1 cellular context compared by ENCODE assay signal in genomic region chr3:123270818-123271217, GRCh38.
A peak's percentile ranks its signal among the peaks of the same experiment; 100 is the strongest.
TF ChIP-seq lines count a peak whose summit lies in the region.

No MANE protein-coding gene starts in this region.

TF ChIP-seq in HepG2, 621 proteins besides CTCF, POLR2A, EP300 and RAD21 (continued from another document):
- TF ChIP-seq ZNF704 (CRISPR knock-in tag; IDR thresholded peaks at IDR 0.05; ENCODE audit: borderline replicate concordance) (no peak), ZGPAT (CRISPR knock-in tag; IDR thresholded peaks at IDR 0.05) (no peak), HMGXB3 (CRISPR knock-in tag; IDR thresholded peaks at IDR 0.05; ENCODE audit: borderline replicate concordance) (no peak), AGO2 (optimal IDR thresholded peaks at IDR 0.05; ENCODE audit: low read depth, low read length) (no peak), SETDB1 (CRISPR knock-in tag; IDR thresholded peaks at IDR 0.05; ENCODE audit: borderline replicate concordance) (no peak), GATAD2A (CRISPR knock-in tag; IDR thresholded peaks at IDR 0.05) (0 out of 2 replicates have a peak, but pooled peaks have one; percentile 18), ZNF615 (CRISPR knock-in tag; IDR thresholded peaks at IDR 0.05; ENCODE audit: borderline replicate concordance) (no peak), KMT2A (CRISPR knock-in tag; IDR thresholded peaks at IDR 0.05) (no peak), ATF5 (CRISPR knock-in tag; IDR thresholded peaks at IDR 0.05; ENCODE audit: low read depth) (no peak), ZNF550 (CRISPR knock-in tag; IDR thresholded peaks at IDR 0.05; ENCODE audit: borderline replicate concordance) (no peak), SAFB2 (CRISPR knock-in tag; IDR thresholded peaks at IDR 0.05; ENCODE audit: borderline replicate concordance, low read depth) (no peak), FOXA3 (CRISPR knock-in tag; IDR thresholded peaks at IDR 0.05) (0 out of 2 replicates have a peak, but pooled peaks have one; percentile 26), ESRRA (CRISPR knock-in tag; IDR thresholded peaks at IDR 0.05; ENCODE audit: low read depth) (no peak), ATF4 (CRISPR knock-in tag; IDR thresholded peaks at IDR 0.05) (no peak), ZNF639 (CRISPR knock-in tag; conservative IDR thresholded peaks at IDR 0.05) (no peak), ZNF652 (CRISPR knock-in tag; IDR thresholded peaks at IDR 0.05; ENCODE audit: borderline replicate concordance, low read depth) (no peak), SNAPC5 (CRISPR knock-in tag; IDR thresholded peaks at IDR 0.05; ENCODE audit: borderline replicate concordance) (no peak), SALL1 (CRISPR knock-in tag; IDR thresholded peaks at IDR 0.05) (no peak), SIX1 (CRISPR knock-in tag; IDR thresholded peaks at IDR 0.05; ENCODE audit: borderline replicate concordance) (no peak), BCL6 (CRISPR knock-in tag; IDR thresholded peaks at IDR 0.05) (no peak), ZNF691 (CRISPR knock-in tag; IDR thresholded peaks at IDR 0.05; ENCODE audit: borderline replicate concordance, low read depth) (no peak), TFE3 (CRISPR knock-in tag; IDR thresholded peaks at IDR 0.05) (no peak), ZNF562 (CRISPR knock-in tag; IDR thresholded peaks at IDR 0.05; ENCODE audit: borderline replicate concordance) (no peak), SSRP1 (CRISPR knock-in tag; IDR thresholded peaks at IDR 0.05) (no peak), ZBTB33 (CRISPR knock-in tag; IDR thresholded peaks at IDR 0.05) (no peak), XRCC5 (optimal IDR thresholded peaks at IDR 0.05; ENCODE audit: low read length) (no peak), ZNF83 (CRISPR knock-in tag; IDR thresholded peaks at IDR 0.05; ENCODE audit: borderline replicate concordance) (no peak), ZNF44 (CRISPR knock-in tag; IDR thresholded peaks at IDR 0.05) (no peak), MIER2 (CRISPR knock-in tag; IDR thresholded peaks at IDR 0.05) (no peak), FOXK2 (IDR thresholded peaks at IDR 0.05) (no peak), SOX5 (CRISPR knock-in tag; IDR thresholded peaks at IDR 0.05; ENCODE audit: borderline replicate concordance) (peak; percentile 68; the same call in 1 of the 2 replicates), SOX13 (IDR thresholded peaks at IDR 0.05) (no peak), SOX13 (CRISPR knock-in tag; conservative IDR thresholded peaks at IDR 0.05 in 1 of 2, IDR thresholded peaks at IDR 0.05 in 1 of 2) (peak in 1 of 2 experiments; percentile 80; a peak in 2 of 4 replicates), ATM (IDR thresholded peaks at IDR 0.05; ENCODE audit: borderline replicate concordance) (no peak), TFDP2 (CRISPR knock-in tag; IDR thresholded peaks at IDR 0.05) (no peak), ARID5B (CRISPR knock-in tag; IDR thresholded peaks at IDR 0.05) (0 out of 2 replicates have a peak, but pooled peaks have one; percentile 22)
TF ChIP-seq in HepG2: peak in this region for 5.
